ENCODE assay signal across 18 cellular contexts in genomic region chr2:105553538-105554196, GRCh38.
DNase-seq lines count a peak whose midpoint lies in the region; TF ChIP-seq lines count a peak whose summit lies in the region.
"Had no signal": no experiment of that assay in that cellular context is flagged by ENCODE, and none has a peak within 500 bp of the region (broad histone marks: within the 10 kb centered on the region; RNA-seq: fewer than 3 reads in every experiment).

No MANE protein-coding gene starts in this region.

- peaks cover 43% of the 10 kb centered on the region for H3K27me3 Mint-ChIP-seq in Calu3 (ENCODE audit: unreplicated experiment)

- peak; percentile 45 for DNase-seq in Calu3
- peak; percentile 64 for DNase-seq in M059J (ENCODE audit: low read depth)
- peak; percentile 32 for DNase-seq in dedifferentiated amniotic fluid mesenchymal stem cell (ENCODE audit: extremely low spot score)
- DNase-seq in mesenchymal stem cell: no peak
- DNase-seq in MV-4-11 (lab: John Stamatoyannopoulos, UW): no peak
- DNase-seq in GM13977 (ENCODE audit: low spot score): no peak
- no peak for DNase-seq in SIG-M5 treated with dmso at 0.1 percent for 504 hours (lab: John Stamatoyannopoulos, UW; ENCODE audit: unreplicated experiment)
- no peak for DNase-seq in NCI-H2081 treated with DMSO at 0.1 percent for 48 hours (lab: John Stamatoyannopoulos, UW)
- DNase-seq: colonic mucosa; gastrocnemius medialis; naive thymus-derived CD4-positive, alpha-beta T cell; NCI-H1417 treated with DMSO at 0.1 percent for 48 hours; NCI-H526 treated with DMSO at 0.1 percent for 48 hours; SIG-M5; stimulated activated naive CD4-positive, alpha-beta T cell treated with Interleukin-2 at 50 U/mL for 16 hours had no signal

- peaks cover 4% of the 10 kb centered on the region for H3K4me1 ChIP-seq in mesenchymal stem cell (ENCODE audit: control insufficient read depth, insufficient read depth, low read depth, low read length)
- H3K4me1 ChIP-seq: colonic mucosa, gastrocnemius medialis had no signal

- H3K9me3 ChIP-seq in mesenchymal stem cell (ENCODE audit: control insufficient read depth, low read length): no peaks in the 10 kb centered on the region
- H3K9me3 ChIP-seq: BLaER1 treated with 17β-estradiol and CSF1 and Interleukin-3, amounts not matched to agents 10 nM and 100 nM; colonic mucosa; gastrocnemius medialis; right atrium auricular region had no signal

- no peak overlapping the region for H4K8ac ChIP-seq in mesenchymal stem cell (ENCODE audit: low read length)

- H2AK5ac ChIP-seq in mesenchymal stem cell (ENCODE audit: low read length, severe bottlenecking): no peak overlapping the region

- no peak overlapping the region for H3K4me3 Mint-ChIP-seq in Calu3 (ENCODE audit: low read depth, unreplicated experiment)
- H3K4me3 Mint-ChIP-seq: activated naive CD8-positive, alpha-beta T cell; naive thymus-derived CD4-positive, alpha-beta T cell had no signal

- H3K23ac ChIP-seq in mesenchymal stem cell (ENCODE audit: low read length in 2 of 2): no peak overlapping the region

- no TSS peak for BruUV-seq in Calu3 (replicated peaks; lab: Mats Ljungman, UMichigan)

- no peak overlapping the region for H2AFZ ChIP-seq in mesenchymal stem cell (ENCODE audit: low read depth, low read length)

- no peak overlapping the region for H4K91ac ChIP-seq in mesenchymal stem cell (ENCODE audit: low read length)

- TF ChIP-seq CTCF in Calu3 (IDR thresholded peaks at IDR 0.05; ENCODE audit: unreplicated experiment) (no peak), GM13977 (IDR thresholded peaks at IDR 0.05; ENCODE audit: extremely low read depth, insufficient read depth, missing control alignments) (no peak)

- no peak overlapping the region for H3K27ac Mint-ChIP-seq in Calu3 (ENCODE audit: unreplicated experiment)
- H3K27ac Mint-ChIP-seq: activated naive CD8-positive, alpha-beta T cell; naive thymus-derived CD4-positive, alpha-beta T cell had no signal

- intact Hi-C loops in Calu3 (cut with micrococcal nuclease; ENCODE audit: unreplicated experiment): loop anchor here (5.0 kb wide), 1 partner anchor 441 kb away; no protein-coding TSS in a partner anchor

- H3K79me1 ChIP-seq in mesenchymal stem cell (replicated peaks; ENCODE audit: low read length, poor library complexity, severe bottlenecking): no peaks in the 10 kb centered on the region

- 72% methylated on average over 8 of the region's 9 CpGs for WGBS in mesenchymal stem cell

- no peak overlapping the region for H2BK12ac ChIP-seq in mesenchymal stem cell (ENCODE audit: low read length in 2 of 2)

- CTCF ChIA-PET in Calu3 (lab: Charles Lee): interaction anchor here (0.5 to 1.2 kb wide), 2 partner anchors 23 to 359 kb away, joined by 3 to 5 read pairs; no protein-coding TSS in a partner anchor

- no peaks in the 10 kb centered on the region for H3K36me3 Mint-ChIP-seq in Calu3 (ENCODE audit: insufficient read depth, unreplicated experiment)
- H3K36me3 Mint-ChIP-seq: activated naive CD8-positive, alpha-beta T cell; naive thymus-derived CD4-positive, alpha-beta T cell had no signal

- H3K4me1 Mint-ChIP-seq in Calu3 (ENCODE audit: low read depth, unreplicated experiment): peaks cover 19% of the 10 kb centered on the region

- in situ Hi-C loops in GM13977 (cut with MboI; ENCODE audit: low pct_unique_long_range_greater_than_20kb, low sequenced_read_pairs, unreplicated experiment): no loop called here

- no peak overlapping the region for H3K14ac ChIP-seq in mesenchymal stem cell (ENCODE audit: low read length in 2 of 2)

- H2BK120ac ChIP-seq in mesenchymal stem cell (ENCODE audit: low read depth, low read length): no peak overlapping the region

- no peak overlapping the region for H3K9ac ChIP-seq in mesenchymal stem cell (ENCODE audit: low read length)
- H3K9ac ChIP-seq: BLaER1 treated with 17β-estradiol and CSF1 and Interleukin-3, amounts not matched to agents 10 nM and 100 nM had no signal

- H3K9me3 Mint-ChIP-seq in Calu3 (ENCODE audit: low read depth, unreplicated experiment): no peaks in the 10 kb centered on the region
- H3K9me3 Mint-ChIP-seq: naive thymus-derived CD4-positive, alpha-beta T cell had no signal

- H2BK5ac ChIP-seq in mesenchymal stem cell (ENCODE audit: low read depth, low read length, poor library complexity, severe bottlenecking): no peak overlapping the region

- no peak overlapping the region for H3K4me3 ChIP-seq in mesenchymal stem cell (ENCODE audit: insufficient read depth in 1 of 2, low read depth in 1 of 2, low read length in 2 of 2)
- H3K4me3 ChIP-seq: BLaER1 treated with 17β-estradiol and CSF1 and Interleukin-3, amounts not matched to agents 10 nM and 100 nM; colonic mucosa; gastrocnemius medialis; right atrium auricular region had no signal

- no peak overlapping the region for H3K4ac ChIP-seq in mesenchymal stem cell (ENCODE audit: low read depth in 1 of 2, low read length in 2 of 2)

- peak overlapping the region; percentile 32 for H3K27ac ChIP-seq in mesenchymal stem cell (ENCODE audit: low read length, poor library complexity, severe bottlenecking)
- H3K27ac ChIP-seq: BLaER1 treated with 17β-estradiol and CSF1 and Interleukin-3, amounts not matched to agents 10 nM and 100 nM; colonic mucosa; gastrocnemius medialis; right atrium auricular region had no signal

- no peaks in the 10 kb centered on the region for H3K36me3 ChIP-seq in mesenchymal stem cell (ENCODE audit: control insufficient read depth in 1 of 2, insufficient read depth in 2 of 2, low read depth in 1 of 2, low read length in 2 of 2)
- H3K36me3 ChIP-seq: BLaER1 treated with 17β-estradiol and CSF1 and Interleukin-3, amounts not matched to agents 10 nM and 100 nM; colonic mucosa; gastrocnemius medialis; right atrium auricular region had no signal

- H3K18ac ChIP-seq in mesenchymal stem cell (ENCODE audit: low read depth in 1 of 2, low read length in 2 of 2): no peak overlapping the region

- peaks cover 18 to 55% of the 10 kb centered on the region in 2 experiments for H3K27me3 ChIP-seq in mesenchymal stem cell (ENCODE audit: control insufficient read depth in 1 of 2, insufficient read depth in 1 of 2, low read length in 2 of 2)
- H3K27me3 ChIP-seq: BLaER1 treated with 17β-estradiol and CSF1 and Interleukin-3, amounts not matched to agents 10 nM and 100 nM; colonic mucosa; right atrium auricular region had no signal

- H2BK15ac ChIP-seq in mesenchymal stem cell (ENCODE audit: low read depth, poor library complexity, severe bottlenecking): no peak overlapping the region

- H3K4me2 ChIP-seq in mesenchymal stem cell (ENCODE audit: low read length, poor library complexity, severe bottlenecking): peak overlapping the region; percentile 65
- H3K4me2 ChIP-seq: BLaER1 treated with 17β-estradiol and CSF1 and Interleukin-3, amounts not matched to agents 10 nM and 100 nM had no signal

Comparison
In these comparisons a context has a peak if more than half of its experiments do, and no peak if none do; other contexts are left out.
1. DNase-seq: peak in Calu3 (single experiment), M059J (single experiment) and dedifferentiated amniotic fluid mesenchymal stem cell (single experiment); none in mesenchymal stem cell (single experiment), MV-4-11 (single experiment), GM13977 (single experiment), SIG-M5 treated with dmso at 0.1 percent for 504 hours (single experiment) and NCI-H2081 treated with DMSO at 0.1 percent for 48 hours (single experiment).